20 cellular contexts compared by ENCODE assay signal in the genomic region with DNA sequence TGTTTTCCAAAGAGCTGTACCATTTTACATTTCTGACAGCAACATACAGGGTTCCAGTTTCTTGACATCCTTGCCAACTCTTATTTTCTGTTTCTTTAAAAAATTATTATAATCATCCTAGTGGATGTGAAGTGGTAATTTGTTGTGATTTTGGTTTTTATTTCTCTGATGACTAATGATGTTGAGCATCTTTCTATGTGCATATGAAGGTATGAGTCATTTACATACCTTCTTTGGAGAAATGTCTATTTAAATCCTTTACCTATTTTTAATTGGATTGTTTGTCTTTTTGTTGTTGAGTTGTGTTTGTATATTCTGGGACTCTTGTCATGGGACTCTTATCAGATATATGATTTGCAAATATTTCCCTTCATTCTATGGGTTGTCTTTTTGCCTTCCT. TPM values are rescaled to one million over a fixed set of nuclear protein-coding genes. Genes with fewer than 3 reads are reported as not detected.
"Had no signal": no experiment of that assay in that cellular context is flagged by ENCODE, and none has a peak within 500 bp of the region (broad histone marks: within the 10 kb centered on the region; RNA-seq: fewer than 3 reads in every experiment).

No MANE protein-coding gene starts in this region.

- H3K4me1 Mint-ChIP-seq: activated CD4-positive, alpha-beta T cell treated with anti-CD3 and anti-CD28 coated beads, Interleukin-2, amount 10 ng/mL, durations not matched to agents 7 days and 5 days; neural crest cell had no signal

- H3K27ac Mint-ChIP-seq: activated CD4-positive, alpha-beta T cell treated with anti-CD3 and anti-CD28 coated beads, Interleukin-2, amount 10 ng/mL, durations not matched to agents 7 days and 5 days; naive B cell; type B pancreatic cell had no signal

- H3K4me3 Mint-ChIP-seq: activated CD4-positive, alpha-beta T cell treated with anti-CD3 and anti-CD28 coated beads, Interleukin-2, amount 10 ng/mL, durations not matched to agents 7 days and 5 days; naive B cell; neural crest cell; type B pancreatic cell had no signal

- H3K27ac ChIP-seq: brain microvascular endothelial cell, coronary artery, prostate gland, stomach had no signal

- H3K4me1 ChIP-seq: prostate gland had no signal

- DNase-seq: activated CD4-positive, alpha-beta T cell treated with anti-CD3 and anti-CD28 coated beads, Interleukin-2, amount 10 ng/mL, durations not matched to agents 7 days and 5 days; activated CD8-positive, alpha-beta memory T cell treated with anti-CD3 and anti-CD28 coated beads for 24 hours; activated CD8-positive, alpha-beta memory T cell treated with anti-CD3 and anti-CD28 coated beads, Interleukin-2, amount 50 U/mL, for 48 hours; activated effector memory CD4-positive, alpha-beta T cell treated with anti-CD3 and anti-CD28 coated beads, Interleukin-2, amount 50 U/mL, for 16 hours; activated naive CD4-positive, alpha-beta T cell treated with anti-CD3 and anti-CD28 coated beads, Interleukin-2, amount 50 U/mL, for 16 hours; activated T-cell treated with anti-CD3 and anti-CD28 coated beads, Interleukin-2, amount 50 U/mL, for 48 hours; aorta; brain microvascular endothelial cell; mesenchymal stem cell; mucosa of descending colon; naive B cell; right cardiac atrium; small intestine; stimulated activated CD4-positive, alpha-beta T cell treated with anti-CD3 and anti-CD28 coated beads, Interleukin-4, amount 100 ng/mL, for 1 hour; stomach; T-helper 9 cell had no signal

- H3K27me3 Mint-ChIP-seq: activated CD4-positive, alpha-beta T cell treated with anti-CD3 and anti-CD28 coated beads, Interleukin-2, amount 10 ng/mL, durations not matched to agents 7 days and 5 days; naive B cell; type B pancreatic cell had no signal

- FAIRE-seq: small intestine had no signal

- H3K9me3 ChIP-seq: mucosa of descending colon, prostate gland, stomach had no signal

- H3K36me3 ChIP-seq: prostate gland had no signal

- H3K4me3 ChIP-seq: coronary artery, mucosa of descending colon, prostate gland, stomach had no signal

- H3K9me3 Mint-ChIP-seq: activated CD4-positive, alpha-beta T cell treated with anti-CD3 and anti-CD28 coated beads, Interleukin-2, amount 10 ng/mL, durations not matched to agents 7 days and 5 days; naive B cell; type B pancreatic cell had no signal

- ATAC-seq: mucosa of descending colon, right cardiac atrium had no signal

- H3K27me3 ChIP-seq: brain microvascular endothelial cell, stomach had no signal

RNA-seq across cellular contexts. Expression of gene ADCY10, which starts 43.8 kb away (rescaled TPM):
- total RNA-seq: neural crest cell, stomach had no signal
